In genomic region chr2:217340176-217340575, GRCh38 we compare ENCODE assay signal across 17 cellular contexts.
"Had no signal": no experiment of that assay in that cellular context is flagged by ENCODE, and none has a peak within 500 bp of the region (broad histone marks: within the 10 kb centered on the region; RNA-seq: fewer than 3 reads in every experiment).

No MANE protein-coding gene starts in this region.

- H3K9me3 ChIP-seq: heart left ventricle, neutrophil, testis, tibial nerve had no signal

- H3K36me3 ChIP-seq: cardiac muscle cell, heart left ventricle, neutrophil, tibial nerve had no signal

- ATAC-seq: foreskin keratinocyte; left lobe of liver; naive thymus-derived CD4-positive, alpha-beta T cell; stimulated activated memory B cell treated with anti-CD40 and anti-IgM and Interleukin-4, amounts not matched to agents 10 μg/mL and 1 μg/mL and 100 μg/mL, for 72 hours had no signal

- H3K4me3 ChIP-seq: cardiac muscle cell, heart left ventricle, testis, tibial nerve had no signal

- H3K27me3 ChIP-seq: cardiac muscle cell, foreskin keratinocyte, testis, tibial nerve had no signal

- FAIRE-seq: colon had no signal

- H3K27ac ChIP-seq: cardiac muscle cell, foreskin keratinocyte, neutrophil, testis had no signal

- H3K4me1 ChIP-seq: testis had no signal

- DNase-seq: cerebellar nuclear complex; dermis blood vessel endothelial cell; foreskin keratinocyte; heart left ventricle; islet precursor cell; naive thymus-derived CD4-positive, alpha-beta T cell; nephron progenitor cell; stimulated activated CD4-positive, alpha-beta T cell treated with anti-CD3 and anti-CD28 coated beads, Interleukin-15, amount 100 ng/mL, for 24 hours; stimulated activated CD4-positive, alpha-beta T cell treated with anti-CD3 and anti-CD28 coated beads, Interleukin-1b, Interleukin-23, amount 100 ng/mL, for 48 hours; stimulated activated CD4-positive, alpha-beta T cell treated with anti-CD3 and anti-CD28 coated beads, Interleukin-4, amount 100 ng/mL, for 24 hours; testis had no signal
